In genomic region chr17:57629470-57629869, GRCh38 we compare ENCODE assay signal across 11 cellular contexts.
DNase-seq lines count a peak whose midpoint lies in the region; ATAC-seq and TF ChIP-seq lines count a peak whose summit lies in the region.
"Had no signal": no experiment of that assay in that cellular context is flagged by ENCODE, and none has a peak within 500 bp of the region (broad histone marks: within the 10 kb centered on the region; RNA-seq: fewer than 3 reads in every experiment).

No MANE protein-coding gene starts in this region.

- intact Hi-C loops in posterior vena cava (cut with DNase I) = no loop called here

- peak overlapping the region; percentile 52 to 74 (median 59) for H3K27ac Mint-ChIP-seq in IgD-negative memory B cell

- H3K9me3 Mint-ChIP-seq in IgD-negative memory B cell = peaks cover 0 to 2% (median 0%) of the 10 kb centered on the region in 3 donors

- H3K27ac ChIP-seq in foreskin keratinocyte = no peak overlapping the region
- H3K27ac ChIP-seq: heart left ventricle had no signal

- no peaks in the 10 kb centered on the region for H3K4me1 ChIP-seq in foreskin keratinocyte

- H3K27me3 Mint-ChIP-seq in IgD-negative memory B cell = no peaks in the 10 kb centered on the region

- no peaks in the 10 kb centered on the region for H3K27me3 ChIP-seq in foreskin keratinocyte
- H3K27me3 ChIP-seq: heart left ventricle had no signal

- H3K4me1 Mint-ChIP-seq in IgD-negative memory B cell = peaks cover 32 to 36% (median 35%) of the 10 kb centered on the region in 3 donors

- peaks cover 11% of the 10 kb centered on the region for H3K36me3 Mint-ChIP-seq in IgD-negative memory B cell

- DNase-seq in posterior vena cava (ENCODE audit: low spot score) = peak; percentile 65
- no peak for DNase-seq in foreskin keratinocyte
- DNase-seq in islet precursor cell = no peak
- DNase-seq in foreskin melanocyte = no peak
- DNase-seq in activated T-cell treated with anti-CD3 and anti-CD28 coated beads, Interleukin-2, amount 50 U/mL, for 48 hours = no peak
- DNase-seq: activated CD4-positive, CD25-positive, alpha-beta regulatory T cell; nucleus accumbens had no signal

- H3K4me3 Mint-ChIP-seq in IgD-negative memory B cell = peak overlapping the region; percentile 7 to 59 (median 32)

- ATAC-seq in GM18873 (IDR thresholded peaks at IDR 0.05; ENCODE audit: low FRiP score, unreplicated experiment) (peak; percentile 64), HG02571 (IDR thresholded peaks at IDR 0.05; ENCODE audit: unreplicated experiment) (peak; percentile 67), foreskin keratinocyte (no peak)
- ATAC-seq: heart left ventricle had no signal

- TF ChIP-seq CTCF in foreskin keratinocyte (conservative IDR thresholded peaks at IDR 0.05) = no peak
